Comparison of ENCODE assay signal across 3 cellular contexts in genomic region chr3:192744604-192745003, GRCh38. TPM values are rescaled to one million over a fixed set of nuclear protein-coding genes. Genes with fewer than 3 reads are reported as not detected.
"Had no signal": no experiment of that assay in that cellular context is flagged by ENCODE, and none has a peak within 500 bp of the region (broad histone marks: within the 10 kb centered on the region; RNA-seq: fewer than 3 reads in every experiment).

No MANE protein-coding gene starts in this region.

RNA-seq across cellular contexts. Expression of gene FGF12, which starts 17.3 kb away (rescaled TPM):
- total RNA-seq: GM23248, HepG2, HFFc6 had no signal
- polyA plus RNA-seq: GM23248 had no signal
